In genomic region chr2:9675369-9676351, GRCh38 we compare ENCODE assay signal across 1 cellular context.
TF ChIP-seq lines count a peak whose summit lies in the region.

No MANE protein-coding gene starts in this region.

TF ChIP-seq in HEK293, 187 proteins besides CTCF, POLR2A, EP300 and RAD21 (continued from another document and continues in another):
- no peak for TF ChIP-seq PBX3 (CRISPR knock-in tag; IDR thresholded peaks at IDR 0.05)
- no peak for TF ChIP-seq ZNF776 (tag by site-specific recombination; IDR thresholded peaks at IDR 0.05; ENCODE audit: borderline replicate concordance)
- no peak for TF ChIP-seq ZBTB20 (tag by site-specific recombination; IDR thresholded peaks at IDR 0.05)
- no peak for TF ChIP-seq ZFP41 (tag by site-specific recombination; IDR thresholded peaks at IDR 0.05; ENCODE audit: borderline replicate concordance)
- TF ChIP-seq ZNF394 (tag by site-specific recombination; IDR thresholded peaks at IDR 0.05; ENCODE audit: borderline replicate concordance), result no peak
- no peak for TF ChIP-seq HOXD13 (CRISPR knock-in tag; IDR thresholded peaks at IDR 0.05; ENCODE audit: borderline replicate concordance)
- TF ChIP-seq ATF2 (tag by site-specific recombination; IDR thresholded peaks at IDR 0.05; ENCODE audit: low read depth), result no peak
- 0 out of 2 replicates have a peak, but pooled peaks have one; percentile 13 for TF ChIP-seq TSHZ1 (tag by site-specific recombination; IDR thresholded peaks at IDR 0.05; ENCODE audit: borderline replicate concordance)
- TF ChIP-seq KLF17 (tag by site-specific recombination; IDR thresholded peaks at IDR 0.05), result no peak
- TF ChIP-seq ZBTB17 (tag by site-specific recombination; IDR thresholded peaks at IDR 0.05), result peak; percentile 96
- TF ChIP-seq ZNF629 (tag by site-specific recombination; IDR thresholded peaks at IDR 0.05), result peak; percentile 78
- no peak for TF ChIP-seq ZBTB10 (tag by site-specific recombination; IDR thresholded peaks at IDR 0.05)
- no peak for TF ChIP-seq ZNF624 (tag by site-specific recombination; IDR thresholded peaks at IDR 0.05)
- no peak for TF ChIP-seq ZNF664 (tag by site-specific recombination; IDR thresholded peaks at IDR 0.05)
- no peak for TF ChIP-seq ZNF692 (tag by site-specific recombination; IDR thresholded peaks at IDR 0.05)
- peak; percentile 80 for TF ChIP-seq SCRT2 (tag by site-specific recombination; IDR thresholded peaks at IDR 0.05)
- TF ChIP-seq ZNF510 (tag by site-specific recombination; IDR thresholded peaks at IDR 0.05; ENCODE audit: insufficient replicate concordance), result no peak
- TF ChIP-seq ZFHX2 (tag by site-specific recombination; conservative IDR thresholded peaks at IDR 0.05), result no peak
- no peak for TF ChIP-seq ZNF76 (tag by site-specific recombination; IDR thresholded peaks at IDR 0.05; ENCODE audit: borderline replicate concordance, low read depth)
- no peak for TF ChIP-seq ZNF626 (tag by site-specific recombination; IDR thresholded peaks at IDR 0.05)
- TF ChIP-seq ZNF133 (tag by site-specific recombination; IDR thresholded peaks at IDR 0.05), result no peak
- TF ChIP-seq ZNF37A (tag by site-specific recombination; IDR thresholded peaks at IDR 0.05), result no peak
- no peak for TF ChIP-seq ZNF555 (tag by site-specific recombination; conservative IDR thresholded peaks at IDR 0.05)
- no peak for TF ChIP-seq ZFP69B (tag by site-specific recombination; IDR thresholded peaks at IDR 0.05)
- no peak for TF ChIP-seq ZNF10 (tag by site-specific recombination; IDR thresholded peaks at IDR 0.05)
- TF ChIP-seq ZNF514 (tag by site-specific recombination; IDR thresholded peaks at IDR 0.05), result no peak
- TF ChIP-seq ZNF426 (tag by site-specific recombination; IDR thresholded peaks at IDR 0.05), result no peak
- no peak for TF ChIP-seq GLI2 (tag by site-specific recombination; IDR thresholded peaks at IDR 0.05; ENCODE audit: borderline replicate concordance, low read depth)
- TF ChIP-seq ZNF558 (tag by site-specific recombination; IDR thresholded peaks at IDR 0.05), result no peak
- TF ChIP-seq GLI4 (tag by site-specific recombination; IDR thresholded peaks at IDR 0.05), result no peak
- no peak for TF ChIP-seq ZNF324 (tag by site-specific recombination; IDR thresholded peaks at IDR 0.05)
- TF ChIP-seq YY2 (tag by site-specific recombination; IDR thresholded peaks at IDR 0.05), result no peak
- no peak for TF ChIP-seq ZNF513 (tag by site-specific recombination; IDR thresholded peaks at IDR 0.05)
- TF ChIP-seq ZBTB49 (tag by site-specific recombination; IDR thresholded peaks at IDR 0.05; ENCODE audit: low read depth), result no peak
- TF ChIP-seq ZXDB (tag by site-specific recombination; IDR thresholded peaks at IDR 0.05), result no peak
- TF ChIP-seq ZNF701 (tag by site-specific recombination; IDR thresholded peaks at IDR 0.05), result no peak
- TF ChIP-seq ZNF645 (tag by site-specific recombination; IDR thresholded peaks at IDR 0.05), result no peak
- TF ChIP-seq KLF8 (tag by site-specific recombination; IDR thresholded peaks at IDR 0.05), result no peak
- TF ChIP-seq ZNF16 (tag by site-specific recombination; IDR thresholded peaks at IDR 0.05; ENCODE audit: low read depth), result no peak
- TF ChIP-seq ZNF366 (tag by site-specific recombination; conservative IDR thresholded peaks at IDR 0.05), result peak; percentile 74
- TF ChIP-seq ZNF521 (tag by site-specific recombination; IDR thresholded peaks at IDR 0.05), result no peak
- no peak for TF ChIP-seq ZNF48 (tag by site-specific recombination; IDR thresholded peaks at IDR 0.05)
- no peak for TF ChIP-seq ZNF221 (tag by site-specific recombination; IDR thresholded peaks at IDR 0.05; ENCODE audit: borderline replicate concordance)
- TF ChIP-seq ZNF274 (IDR thresholded peaks at IDR 0.05; ENCODE audit: low read length), result no peak
- no peak for TF ChIP-seq ZNF274 (tag by site-specific recombination; IDR thresholded peaks at IDR 0.05; ENCODE audit: borderline replicate concordance)
- TF ChIP-seq PRDM6 (tag by site-specific recombination; IDR thresholded peaks at IDR 0.05), result no peak
- TF ChIP-seq ZNF544 (tag by site-specific recombination; IDR thresholded peaks at IDR 0.05), result no peak
- TF ChIP-seq ZNF292 (tag by site-specific recombination; IDR thresholded peaks at IDR 0.05; ENCODE audit: borderline replicate concordance, low read depth), result no peak
- 0 out of 2 replicates have a peak, but pooled peaks have one; percentile 18 for TF ChIP-seq SP3 (tag by site-specific recombination; IDR thresholded peaks at IDR 0.05)
- TF ChIP-seq ZNF169 (tag by site-specific recombination; IDR thresholded peaks at IDR 0.05), result no peak
